8 cellular contexts compared by ENCODE assay signal in genomic region chr1:2279210-2279639, GRCh38. TPM values are rescaled to one million over a fixed set of nuclear protein-coding genes. Genes with fewer than 3 reads are reported as not detected.
DNase-seq lines count a peak whose midpoint lies in the region; ATAC-seq and TF ChIP-seq lines count a peak whose summit lies in the region.

No MANE protein-coding gene starts in this region.

- H2AK5ac ChIP-seq in neuronal stem cell (ENCODE audit: low read depth, low read length) = peak overlapping the region; percentile 99

- H2BK12ac ChIP-seq in neuronal stem cell (ENCODE audit: low read length) = peak overlapping the region; percentile 59

- H3K4me1 Mint-ChIP-seq in T-helper 17 cell = peaks cover 38% of the 10 kb centered on the region

- no CpG with 5 or more reads among the region's 13 CpGs for WGBS in neuronal stem cell (ENCODE audit: extremely low coverage in 2 of 2, insufficient read length in 2 of 2, insufficient replicate concordance in 1 of 2), 2 donors

- TF ChIP-seq CTCF in AG10803 (conservative IDR thresholded peaks at IDR 0.05; ENCODE audit: low read length) = no peak

- no peak overlapping the region for H3K4ac ChIP-seq in neuronal stem cell (ENCODE audit: low read length)

- H3K4me3 Mint-ChIP-seq in T-helper 17 cell = peak overlapping the region; percentile 28

- peak overlapping the region; percentile 96 for H2BK5ac ChIP-seq in neuronal stem cell (ENCODE audit: low read length)

- H3K27me3 Mint-ChIP-seq in T-helper 17 cell = no peaks in the 10 kb centered on the region

- H3K9ac ChIP-seq in neuronal stem cell (ENCODE audit: low read depth, low read length, poor library complexity) = peak overlapping the region; percentile 79

- H4K91ac ChIP-seq in neuronal stem cell (ENCODE audit: low read depth, low read length, poor library complexity) = no peak overlapping the region

- H3K4me1 ChIP-seq in neuronal stem cell (ENCODE audit: control insufficient read depth in 2 of 2, insufficient read depth in 1 of 2, low read depth in 1 of 2, low read length in 2 of 2) = peaks cover 33 to 54% of the 10 kb centered on the region in 2 donors

- peak overlapping the region; percentile 93 for H3K27ac ChIP-seq in neuronal stem cell (replicated peaks; ENCODE audit: low read length)

- no peak overlapping the region for H3K4me3 ChIP-seq in AG10803 (ENCODE audit: low read length)
- no peak overlapping the region for H3K4me3 ChIP-seq in neuronal stem cell (ENCODE audit: low read length in 2 of 2)

- H2BK120ac ChIP-seq in neuronal stem cell (ENCODE audit: low read depth, low read length) = peak overlapping the region; percentile 98

- H3K36me3 Mint-ChIP-seq in T-helper 17 cell (ENCODE audit: low read depth) = no peaks in the 10 kb centered on the region

- DNase-seq in AG10803 (ENCODE audit: low read depth) (peak; percentile 94), T-helper 17 cell (no peak), glomerular visceral epithelial cell (ENCODE audit: extremely low spot score) (peak; percentile 67), neuronal stem cell (ENCODE audit: low spot score) (peak; percentile 91), NOMO-1 (lab: John Stamatoyannopoulos, UW; ENCODE audit: unreplicated experiment in 2 of 2) (no peak), NCI-H1417 (lab: John Stamatoyannopoulos, UW) (no peak)

- ATAC-seq in T-helper 17 cell (no peak), HG02884 (IDR thresholded peaks at IDR 0.05; ENCODE audit: unreplicated experiment) (no peak), GM21737 (IDR thresholded peaks at IDR 0.05; ENCODE audit: unreplicated experiment) (no peak)

- H3K36me3 ChIP-seq in neuronal stem cell (replicated peaks in 1 of 2; ENCODE audit: control insufficient read depth in 2 of 2, insufficient read depth in 2 of 2, low read length in 2 of 2) = peaks cover 6 to 35% of the 10 kb centered on the region in 2 donors

- no peaks in the 10 kb centered on the region for H3K9me3 ChIP-seq in T-helper 17 cell (ENCODE audit: control insufficient read depth, low read length, poor library complexity, severe bottlenecking)
- peaks cover 5% of the 10 kb centered on the region in 2 donors for H3K9me3 ChIP-seq in neuronal stem cell (replicated peaks in 1 of 2; ENCODE audit: control insufficient read depth in 2 of 2, insufficient read depth in 1 of 2, low read depth in 1 of 2, low read length in 2 of 2)

- H3K14ac ChIP-seq in neuronal stem cell (ENCODE audit: low read length) = peak overlapping the region; percentile 5

- peaks cover 0 to 3% (median 0%) of the 10 kb centered on the region in 3 experiments for H3K27me3 ChIP-seq in neuronal stem cell (ENCODE audit: control insufficient read depth in 3 of 3, insufficient read depth in 3 of 3, low read depth in 1 of 3, low read length in 3 of 3)

- no peak overlapping the region for H4K8ac ChIP-seq in neuronal stem cell (ENCODE audit: low read depth, low read length)

- peaks cover 41% of the 10 kb centered on the region for H3K79me1 ChIP-seq in neuronal stem cell (ENCODE audit: low read depth, low read length)

- H3K4me2 ChIP-seq in neuronal stem cell (ENCODE audit: insufficient read depth, low read length, poor library complexity, severe bottlenecking) = no peak overlapping the region

- peak overlapping the region; percentile 79 for H3K27ac Mint-ChIP-seq in T-helper 17 cell

- no peak overlapping the region for H2AFZ ChIP-seq in neuronal stem cell (ENCODE audit: low read length)

- H3K23ac ChIP-seq in neuronal stem cell (ENCODE audit: low read depth, low read length, poor library complexity) = no peak overlapping the region

- H3K18ac ChIP-seq in neuronal stem cell (ENCODE audit: low read length) = peak overlapping the region; percentile 99

- peak overlapping the region; percentile 69 for H2BK15ac ChIP-seq in neuronal stem cell (ENCODE audit: low read length)

RNA-seq across cellular contexts. Expression of gene SKI, which starts 51.1 kb away (rescaled TPM):
- 100 to 1,000 TPM; 183 to 215 TPM for total RNA-seq in T-helper 17 cell
- polyA plus RNA-seq in neuronal stem cell (2013, experiment 1 of 2) = 37.5 TPM
- 41.3 TPM for polyA plus RNA-seq in neuronal stem cell (2013, experiment 2 of 2)

Comparison
In these comparisons a context has a peak if more than half of its experiments do, and no peak if none do; other contexts are left out.
1. DNase-seq: peak in AG10803 (single experiment), glomerular visceral epithelial cell (single experiment) and neuronal stem cell (single experiment); none in T-helper 17 cell (0 of 3), NOMO-1 (0 of 2) and NCI-H1417 (0 of 3).